Comparison of ENCODE assay signal across 8 cellular contexts in genomic region chr11:110069158-110069737, GRCh38. TPM values are rescaled to one million over a fixed set of nuclear protein-coding genes. Genes with fewer than 3 reads are reported as not detected.
DNase-seq lines count a peak whose midpoint lies in the region; ATAC-seq, FAIRE-seq and TF ChIP-seq lines count a peak whose summit lies in the region.

No MANE protein-coding gene starts in this region.

- intact Hi-C loops in A673 (cut with micrococcal nuclease; ENCODE audit: unreplicated experiment): no loop called here
- intact Hi-C loops in stomach (cut with DNase I; ENCODE audit: low total_unique reads): no loop called here

- ATAC-seq in HG02885 (IDR thresholded peaks at IDR 0.05; ENCODE audit: poor library complexity, unreplicated experiment): no peak

- H3K27ac ChIP-seq in A673 (ENCODE audit: low read depth, low read length, poor library complexity, severe bottlenecking) (peak overlapping the region; percentile 70), RWPE1 (peak overlapping the region; percentile 71), stomach (peak overlapping the region in 3 of 5 donors; percentile 9 to 61 (median 39))

- WGBS in stomach, 5 donors: 36 to 53% (median 46%) methylated on average over 7 of the region's 7 CpGs

- POLR2A ChIA-PET in A673 (lab: Charles Lee; ENCODE audit: low non-redundant PET) (no interaction called here), RWPE1 (lab: Yijun Ruan, JAX; ENCODE audit: low non-redundant PET) (no interaction called here)

- no peaks in the 10 kb centered on the region for H3K36me3 ChIP-seq in A673 (ENCODE audit: insufficient read depth, low read length, poor library complexity, severe bottlenecking)
- no peaks in the 10 kb centered on the region for H3K36me3 ChIP-seq in stomach

- H3K4me1 ChIP-seq in A673 (ENCODE audit: insufficient read depth, low read length, poor library complexity, severe bottlenecking) (peaks cover 29% of the 10 kb centered on the region), stomach (peaks cover 0 to 13% (median 0%) of the 10 kb centered on the region in 4 donors)

- peak; percentile 95 for FAIRE-seq in H54 (lab: Jason Lieb, UNC)

- TF ChIP-seq CTCF in A673 (conservative IDR thresholded peaks at IDR 0.05; ENCODE audit: low read depth, low read length) (no peak), RWPE1 (conservative IDR thresholded peaks at IDR 0.05; ENCODE audit: low read depth) (no peak), fibroblast of the aortic adventitia (IDR thresholded peaks at IDR 0.05; ENCODE audit: insufficient read depth, low read length) (no peak), stomach (IDR thresholded peaks at IDR 0.05) (no peak)

- no peak overlapping the region for H3K4me3 ChIP-seq in A673 (ENCODE audit: low read depth, low read length, poor library complexity, severe bottlenecking)
- no peak overlapping the region for H3K4me3 ChIP-seq in fibroblast of the aortic adventitia (ENCODE audit: low read depth, low read length)
- H3K4me3 ChIP-seq in stomach: no peak overlapping the region

- TF ChIP-seq EP300 in stomach (IDR thresholded peaks at IDR 0.05): no peak

- peak; percentile 97 for DNase-seq in A673 (ENCODE audit: low spot score)
- peak; percentile 19 for DNase-seq in H54 (ENCODE audit: insufficient read length, low spot score)
- peak; percentile 81 for DNase-seq in RWPE1 (ENCODE audit: low spot score)
- peak; percentile 82 for DNase-seq in fibroblast of the aortic adventitia (ENCODE audit: low read depth)
- peak; percentile 39 for DNase-seq in stomach
- no peak for DNase-seq in stimulated activated CD4-positive, alpha-beta T cell treated with anti-CD3 and anti-CD28 coated beads, Interleukin-1b, Interleukin-23, amount 100 ng/mL, for 48 hours
- no peak for DNase-seq in activated naive CD4-positive, alpha-beta T cell treated with anti-CD3 and anti-CD28 coated beads, Interleukin-2, amount 50 U/mL, for 16 hours

- BruUV-seq in A673 (replicated peaks; lab: Mats Ljungman, UMichigan): no TSS peak

- CTCF ChIA-PET in A673 (lab: Charles Lee) (interaction anchor here (0.6 kb wide), 1 partner anchor 24 kb away, joined by 3 read pairs; the partner anchor contains the start of gene ZC3H12C), RWPE1 (lab: Yijun Ruan, JAX) (interaction anchor here (0.6 kb wide), 1 partner anchor 129 kb away, joined by 3 read pairs; no protein-coding TSS in a partner anchor)

- H3K27me3 ChIP-seq in A673 (replicated peaks; ENCODE audit: insufficient read depth, low read depth, low read length, poor library complexity) (no peaks in the 10 kb centered on the region), stomach (no peaks in the 10 kb centered on the region)

- TF ChIP-seq POLR2A in H54 (IDR thresholded peaks at IDR 0.05; ENCODE audit: low read depth, low read length) (no peak), stomach (IDR thresholded peaks at IDR 0.05) (no peak)

- H3K9me3 ChIP-seq in A673 (ENCODE audit: low read depth, low read length, poor library complexity, severe bottlenecking) (no peaks in the 10 kb centered on the region), stomach (no peaks in the 10 kb centered on the region)

RNA-seq across cellular contexts. Expression of gene ZC3H12C, which starts 23.9 kb away (rescaled TPM):
- 18.7 and 21.7 TPM in 2 replicates for total RNA-seq in A673 (2021)
- 8.7 and 17.4 TPM in 2 replicates for total RNA-seq in fibroblast of the aortic adventitia (ENCODE audit: low replicate concordance)
- 10 to 100 TPM in 4 of 5 donors, 1 to 10 TPM in 1; 3.5 to 23.2 (median 14.5) TPM for total RNA-seq in stomach
- 1 to 10 TPM; 1.3 to 1.7 (median 1.5) TPM for polyA plus RNA-seq in stomach

Comparison
In these comparisons a context has a peak if more than half of its experiments do, and no peak if none do; other contexts are left out.
1. DNase-seq: peak in A673 (single experiment), H54 (single experiment), RWPE1 (single experiment), fibroblast of the aortic adventitia (single experiment) and stomach (single experiment); none in stimulated activated CD4-positive, alpha-beta T cell treated with anti-CD3 and anti-CD28 coated beads, Interleukin-1b, Interleukin-23, amount 100 ng/mL, for 48 hours (single experiment) and activated naive CD4-positive, alpha-beta T cell treated with anti-CD3 and anti-CD28 coated beads, Interleukin-2, amount 50 U/mL, for 16 hours (single experiment).
2. Peak in every context shown above with its lines, with median percentiles within 50 percentile points of each other: H3K27ac ChIP-seq.